8 cellular contexts compared by ENCODE assay signal in the genomic region with DNA sequence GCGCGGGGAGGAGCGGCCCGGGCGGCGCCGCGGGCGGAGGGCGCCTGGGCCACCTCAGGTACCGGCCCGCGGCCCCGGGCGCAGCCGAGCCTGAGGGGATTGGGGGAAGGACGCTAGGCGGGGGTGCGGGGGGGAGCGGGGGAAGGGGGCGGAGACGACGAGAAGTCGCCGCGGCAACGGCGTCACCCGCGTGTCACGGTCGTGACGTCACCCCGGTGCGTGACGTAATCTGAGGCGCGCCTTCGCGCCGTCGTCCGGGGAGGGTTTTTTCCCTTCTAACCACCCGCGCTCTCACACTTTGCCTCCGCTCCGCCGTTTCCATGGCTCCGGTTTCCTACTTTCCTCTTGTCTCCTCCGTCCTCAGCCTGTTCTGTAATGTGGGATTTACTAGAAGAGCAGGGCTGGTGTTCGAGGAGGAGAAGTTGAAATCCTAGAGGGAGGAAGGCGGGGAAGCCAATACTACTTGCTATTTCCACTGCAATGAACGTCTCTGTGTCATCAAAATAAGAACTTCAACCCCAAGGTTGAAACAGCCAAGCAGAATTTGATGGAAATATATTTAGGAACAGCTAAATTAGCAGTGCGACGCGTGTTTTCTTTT. TPM values are rescaled to one million over a fixed set of nuclear protein-coding genes. Genes with fewer than 3 reads are reported as not detected.
DNase-seq lines count a peak whose midpoint lies in the region; ATAC-seq and TF ChIP-seq lines count a peak whose summit lies in the region.

A gene (minus strand): TSS at position 109 of the 601 bp plus-strand sequence. CDS start 226 bp downstream, outside the sequence.

- TF ChIP-seq EP300 in tibial nerve (IDR thresholded peaks at IDR 0.05) = peak; percentile 49 to 89

- H3K9ac ChIP-seq in trophoblast cell (ENCODE audit: low read length) = peak within 1 kb of the TSS; percentile 95

- peaks cover 5% of the 10 kb centered on the region for H3K79me2 ChIP-seq in trophoblast cell (ENCODE audit: control insufficient read depth, insufficient read depth, low read length, poor library complexity)

- peak within 1 kb of the TSS; percentile 92 for H4K12ac ChIP-seq in trophoblast cell (ENCODE audit: low read depth, low read length)

- H3K23ac ChIP-seq in trophoblast cell (ENCODE audit: low read length) = no peak within 1 kb of the TSS

- WGBS in adipose tissue, 3 donors = 1% methylated on average over 24 to 54 of the region's 56 CpGs
- WGBS in trophoblast cell (ENCODE audit: extremely low coverage, insufficient coverage, insufficient read length) = no CpG with 5 or more reads among the region's 56 CpGs
- 1% methylated on average over 22 to 38 of the region's 56 CpGs for WGBS in tibial nerve, 2 donors

- peak within 1 kb of the TSS; percentile 97 for H3K4me2 ChIP-seq in trophoblast cell (ENCODE audit: low read length)

- peak within 1 kb of the TSS; percentile 67 for H2BK12ac ChIP-seq in trophoblast cell (ENCODE audit: low read length)

- H4K8ac ChIP-seq in trophoblast cell (ENCODE audit: low read depth, low read length) = peak within 1 kb of the TSS; percentile 99

- H3K27me3 Mint-ChIP-seq in T-cell = no peaks in the 10 kb centered on the region

- peaks cover 2 to 8% of the 10 kb centered on the region in 2 experiments for H3K4me1 ChIP-seq in trophoblast cell (ENCODE audit: control insufficient read depth in 1 of 2, insufficient read depth in 2 of 2, low read length in 2 of 2)
- peaks cover 0 to 41% (median 3%) of the 10 kb centered on the region in 4 donors for H3K4me1 ChIP-seq in tibial nerve

- no peaks in the 10 kb centered on the region for H3K27me3 ChIP-seq in trophoblast cell (ENCODE audit: insufficient read depth, low read length)
- no peaks in the 10 kb centered on the region for H3K27me3 ChIP-seq in tibial nerve

- peaks cover 0 to 5% (median 0%) of the 10 kb centered on the region in 3 donors for H3K9me3 Mint-ChIP-seq in T-cell

- H2BK5ac ChIP-seq in trophoblast cell (ENCODE audit: low read depth, low read length, poor library complexity) = peak within 1 kb of the TSS; percentile 93

- TF ChIP-seq CTCF in GM12875 (IDR thresholded peaks at IDR 0.05; ENCODE audit: borderline replicate concordance, insufficient read depth, low read depth, low read length) = no peak
- peak in 1 of 5 experiments; percentile 21 for TF ChIP-seq CTCF in tibial nerve (IDR thresholded peaks at IDR 0.05)

- H3K4me3 ChIP-seq in GM12875 (ENCODE audit: low read depth, low read length) (peak within 1 kb of the TSS; percentile 88), trophoblast cell (ENCODE audit: low read depth, low read length) (peak within 1 kb of the TSS; percentile 81), tibial nerve (peak within 1 kb of the TSS; percentile 97 to 99 (median 98))

- H3K18ac ChIP-seq in trophoblast cell (ENCODE audit: low read length) = peak within 1 kb of the TSS; percentile 98

- peak within 1 kb of the TSS; percentile 94 to 98 for H3K27ac Mint-ChIP-seq in T-cell

- H3K79me1 ChIP-seq in trophoblast cell (ENCODE audit: low read length) = peaks cover 8% of the 10 kb centered on the region

- CTCF ChIA-PET in T-cell (lab: Charles Lee) = interaction anchor here in 1 of 2 donors (1.6 to 2.3 kb wide), 2 partner anchors 90 to 114 kb away, joined by 9 read pairs; a partner anchor contains a TSS

- H3K36me3 Mint-ChIP-seq in T-cell = no peaks in the 10 kb centered on the region

- ATAC-seq in HG02798 (IDR thresholded peaks at IDR 0.05; ENCODE audit: poor library complexity, unreplicated experiment) (peak; percentile 69), T-cell (replicated peaks in 1 of 4) (peak in 2 of 4 experiments; percentile 70 to 72)

- POLR2A ChIA-PET in T-cell (lab: Charles Lee) = interaction anchor here (0.6 to 1.5 kb wide), 5 partner anchors 20 to 1147 kb away, joined by 4 to 23 read pairs (median 10); a partner anchor contains a TSS

- H3K36me3 ChIP-seq in trophoblast cell (ENCODE audit: control insufficient read depth in 1 of 2, insufficient read depth in 2 of 2, low read length in 2 of 2) = no peaks in the 10 kb centered on the region
- no peaks in the 10 kb centered on the region for H3K36me3 ChIP-seq in tibial nerve

- H3K9me3 ChIP-seq in trophoblast cell (ENCODE audit: insufficient read depth, low read depth, low read length) (no peaks in the 10 kb centered on the region), tibial nerve (no peaks in the 10 kb centered on the region)

- peak within 1 kb of the TSS; percentile 89 for H2BK120ac ChIP-seq in trophoblast cell (ENCODE audit: insufficient read depth, low read length, poor library complexity)

- H3K4ac ChIP-seq in trophoblast cell (ENCODE audit: low read depth, low read length) = peak within 1 kb of the TSS; percentile 90

- H2AFZ ChIP-seq in trophoblast cell (ENCODE audit: insufficient read depth, low read length, poor library complexity) = peak within 1 kb of the TSS; percentile 100

- peak; percentile 91 for DNase-seq in NCI-H1436 (lab: John Stamatoyannopoulos, UW)
- peak; percentile 84 to 97 (median 92) for DNase-seq in T-cell
- peak; percentile 96 for DNase-seq in cardiac septum (ENCODE audit: low spot score)
- DNase-seq in trophoblast cell = peak; percentile 90 to 99
- peak; percentile 82 to 87 for DNase-seq in tibial nerve (ENCODE audit: low spot score in 2 of 2)

- H2AK5ac ChIP-seq in trophoblast cell (ENCODE audit: low read length) = peak within 1 kb of the TSS; percentile 93

- H3K4me1 Mint-ChIP-seq in T-cell = peaks cover 23 to 27% (median 24%) of the 10 kb centered on the region in 3 donors

- intact Hi-C loops in cardiac septum (cut with DNase I) = loop anchor here (10.0 kb wide), 3 partner anchors 50 to 230 kb away; a partner anchor contains a TSS

- peak within 1 kb of the TSS; percentile 95 for H3K27ac ChIP-seq in adipose tissue (ENCODE audit: low read depth, low read length)
- peak within 1 kb of the TSS; percentile 90 for H3K27ac ChIP-seq in trophoblast cell (ENCODE audit: low read depth, low read length)
- H3K27ac ChIP-seq in tibial nerve = peak within 1 kb of the TSS; percentile 99 to 100 (median 100)

- peak within 1 kb of the TSS; percentile 99 for H3K14ac ChIP-seq in trophoblast cell (ENCODE audit: low read length)

- H4K91ac ChIP-seq in trophoblast cell (ENCODE audit: low read depth, low read length) = peak within 1 kb of the TSS; percentile 94

- peak in 1 of 2 donors; percentile 45 for TF ChIP-seq POLR2A in tibial nerve (IDR thresholded peaks at IDR 0.05)

- peak within 1 kb of the TSS in 2 of 3 donors; percentile 93 to 97 for H3K4me3 Mint-ChIP-seq in T-cell

RNA-seq across cellular contexts. Expression of the gene that starts here (rescaled TPM):
- total RNA-seq in T-cell (10 to 100 TPM; 39.3 to 65.1 (median 42.2) TPM), cardiac septum (35.0 TPM), tibial nerve (10 to 100 TPM; 43.5 to 56.5 (median 49.5) TPM)
- polyA plus RNA-seq in adipose tissue = 1 to 10 TPM; 4.2 to 7.4 (median 7.3) TPM
- polyA plus RNA-seq in trophoblast cell (2013) = 21.6 and 21.9 TPM in 2 replicates
